8 cellular contexts compared by ENCODE assay signal in the genomic region with DNA sequence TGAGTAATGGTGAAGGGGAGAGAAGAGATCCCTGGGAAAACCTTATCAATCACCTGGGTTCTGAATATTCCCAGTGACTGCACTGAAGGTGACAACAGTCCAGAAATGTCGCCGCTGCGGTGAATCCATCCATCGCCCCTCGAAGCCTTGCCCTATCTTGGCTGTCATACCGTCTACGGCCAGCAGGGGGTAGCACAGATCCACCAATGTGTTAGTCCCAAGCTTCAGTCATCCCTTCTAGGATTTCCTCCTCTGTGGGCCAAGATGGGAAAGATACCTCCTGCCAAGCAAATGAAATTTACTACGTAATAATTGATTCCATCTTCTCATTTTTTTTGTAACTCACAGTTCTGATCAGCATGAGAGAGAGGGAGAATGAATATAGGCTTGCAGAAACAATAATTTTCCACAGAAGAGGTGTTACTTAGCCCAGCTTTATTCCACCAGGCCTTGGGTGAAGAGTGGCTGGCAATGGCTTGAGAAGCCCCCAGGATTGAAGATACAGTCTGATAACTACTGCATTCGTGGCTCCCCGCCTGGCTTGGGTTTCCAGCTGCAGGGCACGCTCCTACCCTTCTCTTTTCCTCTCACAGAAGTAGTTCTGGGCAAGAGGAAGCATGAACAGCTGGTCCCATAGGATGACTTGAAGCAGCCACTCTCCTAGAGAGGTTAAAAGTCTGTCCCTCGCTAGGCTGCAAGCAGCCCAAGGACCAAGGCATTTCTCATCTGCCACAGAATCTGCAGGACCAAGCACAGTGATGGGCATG. TPM values are rescaled to one million over a fixed set of nuclear protein-coding genes. Genes with fewer than 3 reads are reported as not detected.
DNase-seq lines count a peak whose midpoint lies in the region; ATAC-seq and TF ChIP-seq lines count a peak whose summit lies in the region.

No MANE protein-coding gene starts in this region.

- H3K27ac Mint-ChIP-seq in endothelial cell (ENCODE audit: unreplicated experiment) = no peak overlapping the region
- no peak overlapping the region for H3K27ac Mint-ChIP-seq in stimulated activated effector memory CD8-positive, alpha-beta T cell treated with anti-CD3 and anti-CD28 coated beads, Interleukin-12 subunit alpha, Interleukin-12 subunit beta, amount 100 ng/mL, for 72 hours

- no peaks in the 10 kb centered on the region for H3K36me3 ChIP-seq in OCI-LY1 (ENCODE audit: insufficient read depth, low read length)

- no peak overlapping the region for H3K4me3 Mint-ChIP-seq in endothelial cell (ENCODE audit: unreplicated experiment)
- peak overlapping the region; percentile 91 for H3K4me3 Mint-ChIP-seq in stimulated activated effector memory CD8-positive, alpha-beta T cell treated with anti-CD3 and anti-CD28 coated beads, Interleukin-12 subunit alpha, Interleukin-12 subunit beta, amount 100 ng/mL, for 72 hours

- H3K27me3 ChIP-seq in OCI-LY1 (ENCODE audit: insufficient read depth, low read length) = no peaks in the 10 kb centered on the region; the same call in 1 of the 2 replicates

- no peaks in the 10 kb centered on the region for H3F3A ChIP-seq in OCI-LY1 (ENCODE audit: insufficient read depth, low read length)

- no peaks in the 10 kb centered on the region for H3K9me3 ChIP-seq in OCI-LY1 (ENCODE audit: low read length)

- no peaks in the 10 kb centered on the region for H4K20me1 ChIP-seq in OCI-LY1 (ENCODE audit: insufficient read depth, low read length)

- H3K4me1 ChIP-seq in OCI-LY1 (ENCODE audit: insufficient read depth, low read length, severe bottlenecking) = peaks cover 18% of the 10 kb centered on the region

- peak; percentile 68 for DNase-seq in COLO668 (lab: John Stamatoyannopoulos, UW; ENCODE audit: unreplicated experiment)
- DNase-seq in Jurkat, Clone E6-1 (ENCODE audit: low read depth, low spot score) = peak; percentile 69
- DNase-seq in activated CD8-positive, alpha-beta memory T cell treated with anti-CD3 and anti-CD28 coated beads, Interleukin-2, amount 50 U/mL, for 4 hours = peak; percentile 91
- peak; percentile 89 for DNase-seq in endothelial cell (ENCODE audit: low spot score)
- peak; percentile 88 for DNase-seq in myocyte (ENCODE audit: low read depth)
- peak; percentile 87 to 96 for DNase-seq in stimulated activated effector memory CD8-positive, alpha-beta T cell treated with anti-CD3 and anti-CD28 coated beads, Interleukin-12 subunit alpha, Interleukin-12 subunit beta, amount 100 ng/mL, for 72 hours (ENCODE audit: low spot score in 2 of 2)

- no peaks in the 10 kb centered on the region for H3K9me2 ChIP-seq in OCI-LY1 (ENCODE audit: low read depth, low read length)

- no peaks in the 10 kb centered on the region for H3K9me3 Mint-ChIP-seq in endothelial cell (ENCODE audit: unreplicated experiment)
- H3K9me3 Mint-ChIP-seq in stimulated activated effector memory CD8-positive, alpha-beta T cell treated with anti-CD3 and anti-CD28 coated beads, Interleukin-12 subunit alpha, Interleukin-12 subunit beta, amount 100 ng/mL, for 72 hours = no peaks in the 10 kb centered on the region

- ATAC-seq in stimulated activated effector memory CD8-positive, alpha-beta T cell treated with anti-CD3 and anti-CD28 coated beads, Interleukin-12 subunit alpha, Interleukin-12 subunit beta, amount 100 ng/mL, for 72 hours = peak; percentile 33
- ATAC-seq in HG02981 (IDR thresholded peaks at IDR 0.05; ENCODE audit: unreplicated experiment) = no peak

- TF ChIP-seq CTCF in OCI-LY1 (IDR thresholded peaks at IDR 0.05; ENCODE audit: low read length) (peak; percentile 89), endothelial cell (IDR thresholded peaks at IDR 0.05; ENCODE audit: unreplicated experiment) (peak; percentile 98)

- H3K4me3 ChIP-seq in Jurkat, Clone E6-1 (ENCODE audit: low read length) = no peak overlapping the region
- no peak overlapping the region for H3K4me3 ChIP-seq in OCI-LY1 (ENCODE audit: low read depth, low read length, poor library complexity, severe bottlenecking)

- no peak overlapping the region for H3K27ac ChIP-seq in OCI-LY1 (ENCODE audit: low read depth, low read length, poor library complexity, severe bottlenecking)

- H3K9ac ChIP-seq in OCI-LY1 (ENCODE audit: low read length) = no peak overlapping the region

- H3K4me1 Mint-ChIP-seq in endothelial cell (ENCODE audit: unreplicated experiment) = peaks cover 3% of the 10 kb centered on the region
- peaks cover 28% of the 10 kb centered on the region for H3K4me1 Mint-ChIP-seq in stimulated activated effector memory CD8-positive, alpha-beta T cell treated with anti-CD3 and anti-CD28 coated beads, Interleukin-12 subunit alpha, Interleukin-12 subunit beta, amount 100 ng/mL, for 72 hours

- peaks cover 12% of the 10 kb centered on the region for H3K27me3 Mint-ChIP-seq in endothelial cell (ENCODE audit: unreplicated experiment)

- H3K4me2 ChIP-seq in OCI-LY1 (ENCODE audit: low read length) = no peak overlapping the region

- H3K36me3 Mint-ChIP-seq in endothelial cell (ENCODE audit: low read depth, unreplicated experiment) = no peaks in the 10 kb centered on the region
- H3K36me3 Mint-ChIP-seq in stimulated activated effector memory CD8-positive, alpha-beta T cell treated with anti-CD3 and anti-CD28 coated beads, Interleukin-12 subunit alpha, Interleukin-12 subunit beta, amount 100 ng/mL, for 72 hours = peaks cover 88% of the 10 kb centered on the region

- H2AFZ ChIP-seq in OCI-LY1 (ENCODE audit: low read length) = no peak overlapping the region

- H3K79me2 ChIP-seq in OCI-LY1 (ENCODE audit: insufficient read depth, low read length) = no peaks in the 10 kb centered on the region

RNA-seq across cellular contexts. Expression of gene FMNL1, which starts 2.6 kb away (rescaled TPM):
- 276 TPM for polyA plus RNA-seq in Jurkat, Clone E6-1 (2012; ENCODE audit: insufficient read depth, insufficient read length)
- total RNA-seq in endothelial cell (ENCODE audit: unreplicated experiment) = 103 TPM
- total RNA-seq in myocyte = 56.3 and 110 TPM in 2 replicates
- 69.5 TPM for polyA plus RNA-seq in myocyte (2012)

RNA-seq across cellular contexts. Expression of gene SPATA32, which starts 42.8 kb away (rescaled TPM):
- not detected for polyA plus RNA-seq in Jurkat, Clone E6-1 (2012; ENCODE audit: insufficient read depth, insufficient read length)
- total RNA-seq in endothelial cell (ENCODE audit: unreplicated experiment) (not detected), myocyte (not detected in 2 replicates)
- not detected for polyA plus RNA-seq in myocyte (2012)

RNA-seq across cellular contexts. Expression of gene HEXIM2, which starts 57.4 kb away (rescaled TPM):
- 3.1 TPM for polyA plus RNA-seq in Jurkat, Clone E6-1 (2012; ENCODE audit: insufficient read depth, insufficient read length)
- total RNA-seq in endothelial cell (ENCODE audit: unreplicated experiment) = 13.0 TPM
- 11.6 and 13.5 TPM in 2 replicates for total RNA-seq in myocyte
- polyA plus RNA-seq in myocyte (2012) = 7.6 TPM
